21 cellular contexts compared by ENCODE assay signal in the genomic region with DNA sequence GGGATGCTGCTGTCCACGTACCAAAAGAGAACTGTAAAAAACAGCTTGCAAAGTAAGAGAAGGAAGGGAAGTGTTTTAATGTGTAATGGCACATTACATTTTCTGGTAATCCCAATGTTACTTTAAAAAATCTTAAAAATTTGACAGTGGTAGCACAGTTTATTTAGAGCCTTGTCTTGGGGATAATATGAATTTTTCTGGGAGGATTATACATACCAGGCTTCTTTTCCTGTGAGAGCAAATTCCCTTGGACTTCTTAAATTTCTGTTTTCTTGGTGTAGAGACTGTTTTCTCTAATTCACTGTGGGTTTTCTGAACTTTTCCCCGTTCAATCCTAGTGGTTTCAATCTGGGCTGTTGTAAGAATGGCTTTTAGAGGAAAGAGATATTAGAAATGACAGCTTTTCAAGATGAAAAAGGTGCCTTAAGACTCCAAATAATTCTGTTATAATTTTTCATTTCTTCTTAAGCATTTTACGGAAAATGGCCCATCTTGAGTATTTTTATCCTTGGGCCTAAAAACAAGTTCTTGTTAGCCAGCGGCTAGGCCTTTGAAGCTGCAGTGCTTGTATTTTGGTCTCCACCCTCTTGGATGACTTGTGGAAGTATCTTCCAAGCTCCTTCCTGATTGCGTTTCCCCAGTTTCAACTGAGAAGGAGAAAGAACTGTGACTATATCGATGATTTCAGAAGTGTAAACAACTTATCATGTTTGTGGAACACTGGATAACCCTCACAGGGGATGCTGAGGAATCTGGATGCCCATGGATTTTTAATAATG.
DNase-seq lines count a peak whose midpoint lies in the region; ATAC-seq and TF ChIP-seq lines count a peak whose summit lies in the region.
"Had no signal": no experiment of that assay in that cellular context is flagged by ENCODE, and none has a peak within 500 bp of the region (broad histone marks: within the 10 kb centered on the region; RNA-seq: fewer than 3 reads in every experiment).

No MANE protein-coding gene starts in this region.

- no peak overlapping the region for H2BK15ac ChIP-seq in mesenchymal stem cell (ENCODE audit: low read depth, poor library complexity, severe bottlenecking)

- H3K27ac ChIP-seq in mesenchymal stem cell (ENCODE audit: low read length, poor library complexity, severe bottlenecking) (no peak overlapping the region), smooth muscle cell (ENCODE audit: low read depth) (peak overlapping the region; percentile 17)
- H3K27ac ChIP-seq: Peyer's patch had no signal

- peaks cover 35% of the 10 kb centered on the region for H3K4me1 Mint-ChIP-seq in chondrocyte (ENCODE audit: low read depth)
- H3K4me1 Mint-ChIP-seq: IgD-negative memory B cell had no signal

- H3K27me3 Mint-ChIP-seq in chondrocyte (ENCODE audit: low read depth), result no peaks in the 10 kb centered on the region

- WGBS in mesenchymal stem cell, result 93% methylated on average over 6 of the region's 6 CpGs
- 78% methylated on average over 6 of the region's 6 CpGs for WGBS in smooth muscle cell (ENCODE audit: low lambda C conversion rate)

- H3K27ac Mint-ChIP-seq in chondrocyte (ENCODE audit: unreplicated experiment), result peak overlapping the region; percentile 15
- H3K27ac Mint-ChIP-seq: IgD-negative memory B cell had no signal

- TF ChIP-seq CTCF in chondrocyte (IDR thresholded peaks at IDR 0.05) (no peak), smooth muscle cell (IDR thresholded peaks at IDR 0.05; ENCODE audit: borderline replicate concordance, insufficient read depth, poor library complexity, severe bottlenecking) (no peak)

- no peak overlapping the region for H3K4me3 Mint-ChIP-seq in chondrocyte (ENCODE audit: unreplicated experiment)
- H3K4me3 Mint-ChIP-seq: IgD-negative memory B cell had no signal

- H3K27me3 ChIP-seq in mesenchymal stem cell (ENCODE audit: control insufficient read depth in 1 of 2, insufficient read depth in 1 of 2, low read length in 2 of 2) (no peaks in the 10 kb centered on the region), smooth muscle cell (ENCODE audit: low read depth) (no peaks in the 10 kb centered on the region)
- H3K27me3 ChIP-seq: BE2C, Peyer's patch had no signal

- H3K36me3 Mint-ChIP-seq in chondrocyte (ENCODE audit: low read depth), result no peaks in the 10 kb centered on the region

- H3K4me2 ChIP-seq in mesenchymal stem cell (ENCODE audit: low read length, poor library complexity, severe bottlenecking) (no peak overlapping the region), smooth muscle cell (peak overlapping the region; percentile 18)

- no peaks in the 10 kb centered on the region for H3F3A ChIP-seq in smooth muscle cell (ENCODE audit: low read depth)

- no peaks in the 10 kb centered on the region for H3K79me2 ChIP-seq in smooth muscle cell (ENCODE audit: low read depth)

- no peaks in the 10 kb centered on the region for H3K9me3 Mint-ChIP-seq in chondrocyte (ENCODE audit: low read depth)

- ATAC-seq in GM18511 (IDR thresholded peaks at IDR 0.05; ENCODE audit: unreplicated experiment), result no peak
- ATAC-seq: SK-N-SH treated with all-trans-retinoic acid at 6 μM for 48 hours had no signal

- H3K36me3 ChIP-seq in mesenchymal stem cell (ENCODE audit: control insufficient read depth in 1 of 2, insufficient read depth in 2 of 2, low read depth in 1 of 2, low read length in 2 of 2), result no peaks in the 10 kb centered on the region
- H3K36me3 ChIP-seq in smooth muscle cell (ENCODE audit: low read depth), result no peaks in the 10 kb centered on the region
- H3K36me3 ChIP-seq: BE2C, Peyer's patch had no signal

- H3K4me3 ChIP-seq in mesenchymal stem cell (ENCODE audit: insufficient read depth in 1 of 2, low read depth in 1 of 2, low read length in 2 of 2), result no peak overlapping the region
- no peak overlapping the region for H3K4me3 ChIP-seq in smooth muscle cell
- H3K4me3 ChIP-seq: Peyer's patch had no signal

- H4K20me1 ChIP-seq in smooth muscle cell (ENCODE audit: low read depth), result no peaks in the 10 kb centered on the region

- H4K8ac ChIP-seq in mesenchymal stem cell (ENCODE audit: low read length), result no peak overlapping the region

- H3K4me1 ChIP-seq in mesenchymal stem cell (ENCODE audit: control insufficient read depth, insufficient read depth, low read depth, low read length) (no peaks in the 10 kb centered on the region), smooth muscle cell (ENCODE audit: low read depth) (no peaks in the 10 kb centered on the region)
- H3K4me1 ChIP-seq: BE2C, Peyer's patch had no signal

- H2BK120ac ChIP-seq in mesenchymal stem cell (ENCODE audit: low read depth, low read length), result no peak overlapping the region

- H2BK12ac ChIP-seq in mesenchymal stem cell (ENCODE audit: low read length in 2 of 2), result no peak overlapping the region

- H3K18ac ChIP-seq in mesenchymal stem cell (ENCODE audit: low read depth in 1 of 2, low read length in 2 of 2), result no peak overlapping the region

- H2BK5ac ChIP-seq in mesenchymal stem cell (ENCODE audit: low read depth, low read length, poor library complexity, severe bottlenecking), result no peak overlapping the region

- H3K14ac ChIP-seq in mesenchymal stem cell (ENCODE audit: low read length in 2 of 2), result no peak overlapping the region

- H3K79me1 ChIP-seq in mesenchymal stem cell (replicated peaks; ENCODE audit: low read length, poor library complexity, severe bottlenecking), result peaks cover 2% of the 10 kb centered on the region

- H3K9ac ChIP-seq in mesenchymal stem cell (ENCODE audit: low read length), result peak overlapping the region; percentile 44
- H3K9ac ChIP-seq in smooth muscle cell (ENCODE audit: low read depth), result no peak overlapping the region

- no peak overlapping the region for H3K4ac ChIP-seq in mesenchymal stem cell (ENCODE audit: low read depth in 1 of 2, low read length in 2 of 2)

- H3K23ac ChIP-seq in mesenchymal stem cell (ENCODE audit: low read length in 2 of 2), result no peak overlapping the region

- H2AFZ ChIP-seq in mesenchymal stem cell (ENCODE audit: low read depth, low read length), result no peak overlapping the region
- H2AFZ ChIP-seq in smooth muscle cell (ENCODE audit: low read depth), result no peak overlapping the region

- H3K9me3 ChIP-seq in mesenchymal stem cell (ENCODE audit: control insufficient read depth, low read length) (no peaks in the 10 kb centered on the region), smooth muscle cell (replicated peaks; ENCODE audit: low read depth) (no peaks in the 10 kb centered on the region)
- H3K9me3 ChIP-seq: BE2C, Peyer's patch had no signal

- DNase-seq in EH (ENCODE audit: low read depth) (peak; percentile 62), chondrocyte (ENCODE audit: low spot score) (no peak), mesenchymal stem cell (no peak), smooth muscle cell (lab: John Stamatoyannopoulos, UW; ENCODE audit: unreplicated experiment) (no peak), DMS53 treated with DMSO at 0.1 percent for 48 hours (lab: John Stamatoyannopoulos, UW; ENCODE audit: unreplicated experiment) (no peak)
- no peak for DNase-seq in effector CD4-positive, alpha-beta T cell
- DNase-seq: BE2C, DMS79, GOT3, HCEC 1CT, Karpas-422, MV-4-11, NCI-H1105 treated with DMSO at 0.1 percent for 48 hours, NCI-H2081, NCI-H2171 treated with DMSO at 0.1 percent for 48 hours, NCI-H524 treated with DMSO at 0.1 percent for 48 hours, NCI-H82, Peyer's patch had no signal

- no peak overlapping the region for H4K91ac ChIP-seq in mesenchymal stem cell (ENCODE audit: low read length)

- no peak overlapping the region for H2AK5ac ChIP-seq in mesenchymal stem cell (ENCODE audit: low read length, severe bottlenecking)
